8 cellular contexts compared by ENCODE assay signal in the genomic region with DNA sequence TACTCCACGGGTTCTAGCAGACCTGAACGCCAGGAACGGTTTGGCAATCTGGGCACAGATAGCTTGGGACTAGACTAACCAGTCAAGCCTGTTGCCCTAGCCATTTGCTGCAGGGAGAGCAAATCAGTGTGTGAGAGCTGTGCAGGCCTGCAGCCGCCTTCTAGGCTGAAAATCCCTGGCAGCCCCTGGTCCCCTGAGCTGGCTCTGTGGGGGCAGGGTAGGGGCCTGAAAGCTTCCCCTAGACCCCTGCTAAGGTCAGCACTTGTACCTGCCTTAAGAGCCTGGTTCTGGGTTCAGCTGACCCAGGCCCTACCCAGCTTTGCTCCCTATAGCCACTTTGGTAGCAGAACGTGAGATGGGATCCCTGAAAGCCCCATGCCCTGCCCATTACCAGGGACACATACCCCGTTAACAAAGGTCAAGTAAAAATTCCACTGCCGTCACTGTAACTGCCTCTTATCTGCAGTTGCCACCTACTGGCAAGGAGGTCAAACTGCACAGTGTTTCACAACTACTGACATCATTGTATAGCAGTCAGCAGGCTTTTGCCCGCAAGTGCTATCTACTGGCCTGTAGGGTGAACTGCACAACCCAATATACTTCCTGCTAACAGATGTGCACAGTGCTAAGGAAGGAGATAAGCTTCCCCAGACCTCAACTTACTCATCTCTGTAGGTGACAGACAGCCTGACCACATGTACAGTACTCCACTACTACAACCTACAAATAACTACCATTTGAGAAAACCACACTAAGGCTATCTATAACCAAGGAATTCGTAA.
DNase-seq lines count a peak whose midpoint lies in the region; ATAC-seq lines count a peak whose summit lies in the region.

No MANE protein-coding gene starts in this region.

- no peaks in the 10 kb centered on the region for H3K36me3 ChIP-seq in SJCRH30

- no peaks in the 10 kb centered on the region for H3K27me3 ChIP-seq in SJCRH30

- H3K9me3 ChIP-seq in SJCRH30 (replicated peaks): no peaks in the 10 kb centered on the region

- peaks cover 8% of the 10 kb centered on the region for H3K27me3 Mint-ChIP-seq in activated naive CD4-positive, alpha-beta T cell treated with anti-CD3 and anti-CD28 coated beads, Interleukin-2, amount 50 U/mL, for 24 hours

- peaks cover 13% of the 10 kb centered on the region for H3K4me1 Mint-ChIP-seq in activated naive CD4-positive, alpha-beta T cell treated with anti-CD3 and anti-CD28 coated beads, Interleukin-2, amount 50 U/mL, for 24 hours

- H3K27ac ChIP-seq in SJCRH30: no peak overlapping the region

- ATAC-seq in GM19467 (IDR thresholded peaks at IDR 0.05; ENCODE audit: unreplicated experiment): peak; percentile 100
- ATAC-seq in HG03460 (IDR thresholded peaks at IDR 0.05; ENCODE audit: unreplicated experiment): peak; percentile 100

- DNase-seq in D341Med (ENCODE audit: low spot score) (peak; percentile 36), SJCRH30 (peak; percentile 64 to 65), kidney glomerular epithelial cell (lab: John Stamatoyannopoulos, UW) (peak; percentile 25), GM03348 (ENCODE audit: low spot score) (no peak)
- DNase-seq in stimulated activated naive CD4-positive, alpha-beta T cell treated with Interleukin-2 at 50 U/mL for 16 hours (lab: John Stamatoyannopoulos, UW): peak; percentile 31

- peaks cover 11% of the 10 kb centered on the region for H3K36me3 Mint-ChIP-seq in activated naive CD4-positive, alpha-beta T cell treated with anti-CD3 and anti-CD28 coated beads, Interleukin-2, amount 50 U/mL, for 24 hours

- peak overlapping the region; percentile 53 for H3K27ac Mint-ChIP-seq in activated naive CD4-positive, alpha-beta T cell treated with anti-CD3 and anti-CD28 coated beads, Interleukin-2, amount 50 U/mL, for 24 hours

- H3K4me3 ChIP-seq in SJCRH30: no peak overlapping the region

- H3K4me1 ChIP-seq in SJCRH30: no peaks in the 10 kb centered on the region

- H3K4me3 Mint-ChIP-seq in activated naive CD4-positive, alpha-beta T cell treated with anti-CD3 and anti-CD28 coated beads, Interleukin-2, amount 50 U/mL, for 24 hours: no peak overlapping the region

- H3K9me3 Mint-ChIP-seq in activated naive CD4-positive, alpha-beta T cell treated with anti-CD3 and anti-CD28 coated beads, Interleukin-2, amount 50 U/mL, for 24 hours: peaks cover 17% of the 10 kb centered on the region
